12 cellular contexts compared by ENCODE assay signal in genomic region chr7:100166966-100167911, GRCh38. TPM values are rescaled to one million over a fixed set of nuclear protein-coding genes. Genes with fewer than 3 reads are reported as not detected.
A peak's percentile ranks its signal among the peaks of the same experiment; 100 is the strongest.
DNase-seq lines count a peak whose midpoint lies in the region; ATAC-seq, FAIRE-seq and TF ChIP-seq lines count a peak whose summit lies in the region.
"Had no signal": no experiment of that assay in that cellular context is flagged by ENCODE, and none has a peak within 500 bp of the region (broad histone marks: within the 10 kb centered on the region; RNA-seq: fewer than 3 reads in every experiment).

No MANE protein-coding gene starts in this region.

- intact Hi-C loops in K562 (cut with micrococcal nuclease), result loop anchor here (1.0 kb wide), 1 partner anchor 9 kb away; the partner anchor contains the start of gene TRAPPC14
- intact Hi-C loops in upper lobe of right lung (cut with DNase I), result no loop called here

- H3K4me3 ChIP-seq in K562, result peak overlapping the region; percentile 32
- H3K4me3 ChIP-seq in upper lobe of right lung, result peak overlapping the region; percentile 53

- TF ChIP-seq RAD21 in K562 (CRISPR knock-in tag; conservative IDR thresholded peaks at IDR 0.05 in 1 of 2, IDR thresholded peaks at IDR 0.05 in 1 of 2), result no peak

- no peaks in the 10 kb centered on the region for H3K27me3 Mint-ChIP-seq in activated naive CD4-positive, alpha-beta T cell treated with anti-CD3 and anti-CD28 coated beads, Interleukin-2, amount 50 U/mL, for 24 hours
- H3K27me3 Mint-ChIP-seq in mesothelial cell of epicardium (ENCODE audit: low read depth), result peaks cover 36% of the 10 kb centered on the region

- in situ Hi-C loops in K562 (cut with MboI), result no loop called here

- peak; percentile 70 for FAIRE-seq in K562 (lab: Jason Lieb, UNC)

- H3K9me1 ChIP-seq in K562 (ENCODE audit: control insufficient read depth, insufficient read depth, low read length), result no peaks in the 10 kb centered on the region

- no peaks in the 10 kb centered on the region for H3K79me2 ChIP-seq in K562 (ENCODE audit: control insufficient read depth, insufficient read depth, low read length)

- H3K9me3 ChIP-seq in K562 (replicated peaks; ENCODE audit: control insufficient read depth, insufficient read depth, low read depth, low read length), result no peaks in the 10 kb centered on the region
- no peaks in the 10 kb centered on the region for H3K9me3 ChIP-seq in upper lobe of right lung

- no peak for DNase-seq in activated naive CD4-positive, alpha-beta T cell (lab: John Stamatoyannopoulos, UW)
- DNase-seq in K562 (ENCODE audit: extremely low read depth in 1 of 4, low spot score in 3 of 4) (peak; percentile 67 to 77 (median 72)), mesothelial cell of epicardium (ENCODE audit: low spot score in 2 of 2, unreplicated experiment in 2 of 2) (no peak), upper lobe of right lung (peak; percentile 61), NCI-H187 treated with DMSO at 0.1 percent for 48 hours (lab: John Stamatoyannopoulos, UW) (no peak)
- DNase-seq: DMS153, GOT3 had no signal

- H3K27me3 ChIP-seq in K562 (ENCODE audit: control insufficient read depth in 2 of 2, insufficient read depth in 2 of 2, low read length in 2 of 2) (no peaks in the 10 kb centered on the region), upper lobe of right lung (peaks cover 8% of the 10 kb centered on the region)

- WGBS in K562 (ENCODE audit: insufficient coverage, low coverage, missing lambda C conversion rate), result 20% methylated on average over 14 of the region's 14 CpGs

- peak overlapping the region; percentile 94 for H3K27ac Mint-ChIP-seq in activated naive CD4-positive, alpha-beta T cell treated with anti-CD3 and anti-CD28 coated beads, Interleukin-2, amount 50 U/mL, for 24 hours
- H3K27ac Mint-ChIP-seq in mesothelial cell of epicardium, result no peak overlapping the region
- H3K27ac Mint-ChIP-seq: memory B cell; stimulated activated memory B cell treated with anti-CD40 and anti-IgM and Interleukin-4, amounts not matched to agents 10 μg/mL and 1 μg/mL and 100 μg/mL, for 72 hours had no signal

- CTCF ChIA-PET in K562 (lab: Yijun Ruan, JAX; ENCODE audit: low intra/inter-chr PET ratio), result no interaction called here

- POLR2A ChIA-PET in K562 (lab: Yijun Ruan, JAX), result interaction anchor here (0.6 to 1.6 kb wide), 13 partner anchors 8 to 263 kb away, joined by 3 to 15 read pairs (median 3); partner anchors contain the start of genes LAMTOR4 and MEPCE

- H3K9me3 Mint-ChIP-seq in activated naive CD4-positive, alpha-beta T cell treated with anti-CD3 and anti-CD28 coated beads, Interleukin-2, amount 50 U/mL, for 24 hours, result no peaks in the 10 kb centered on the region
- H3K9me3 Mint-ChIP-seq in mesothelial cell of epicardium, result no peaks in the 10 kb centered on the region
- H3K9me3 Mint-ChIP-seq: memory B cell; stimulated activated memory B cell treated with anti-CD40 and anti-IgM and Interleukin-4, amounts not matched to agents 10 μg/mL and 1 μg/mL and 100 μg/mL, for 72 hours had no signal

- H3K4me1 ChIP-seq in K562 (replicated peaks in 1 of 2; ENCODE audit: control insufficient read depth in 2 of 2, insufficient read depth in 2 of 2, low read length in 2 of 2) (peaks cover 47 to 54% of the 10 kb centered on the region in 2 experiments), upper lobe of right lung (peaks cover 7% of the 10 kb centered on the region)

- peak in 1 of 3 experiments; percentile 2; a peak in 1 of 6 replicates for TF ChIP-seq CTCF in K562 (IDR thresholded peaks at IDR 0.05 in 2 of 3, conservative IDR thresholded peaks at IDR 0.05 in 1 of 3; ENCODE audit: insufficient read depth in 2 of 3, low read depth in 1 of 3, low read length in 3 of 3)
- TF ChIP-seq CTCF in mesothelial cell of epicardium (IDR thresholded peaks at IDR 0.05; ENCODE audit: unreplicated experiment), result no peak
- TF ChIP-seq CTCF in upper lobe of right lung (IDR thresholded peaks at IDR 0.05), result no peak

- no peak for TF ChIP-seq POLR2A in K562 (conservative IDR thresholded peaks at IDR 0.05)

- TF ChIP-seq EP300 in K562 (IDR thresholded peaks at IDR 0.05; ENCODE audit: low read length), result no peak

- H3K36me3 ChIP-seq in K562 (ENCODE audit: control insufficient read depth, insufficient read depth, low read length) (no peaks in the 10 kb centered on the region), upper lobe of right lung (no peaks in the 10 kb centered on the region)

- H3K36me3 Mint-ChIP-seq in activated naive CD4-positive, alpha-beta T cell treated with anti-CD3 and anti-CD28 coated beads, Interleukin-2, amount 50 U/mL, for 24 hours, result no peaks in the 10 kb centered on the region
- H3K36me3 Mint-ChIP-seq in mesothelial cell of epicardium, result peaks cover 2% of the 10 kb centered on the region
- H3K36me3 Mint-ChIP-seq: stimulated activated memory B cell treated with anti-CD40 and anti-IgM and Interleukin-4, amounts not matched to agents 10 μg/mL and 1 μg/mL and 100 μg/mL, for 72 hours had no signal

- peak overlapping the region; percentile 86 for H2AFZ ChIP-seq in K562 (ENCODE audit: low read depth, low read length)

- H3K4me1 Mint-ChIP-seq in activated naive CD4-positive, alpha-beta T cell treated with anti-CD3 and anti-CD28 coated beads, Interleukin-2, amount 50 U/mL, for 24 hours, result peaks cover 88% of the 10 kb centered on the region
- H3K4me1 Mint-ChIP-seq in mesothelial cell of epicardium, result peaks cover 42% of the 10 kb centered on the region

- BruUV-seq in K562 (replicated peaks; lab: Mats Ljungman, UMichigan), result no TSS peak

- peak overlapping the region; percentile 48 to 90 for H3K9ac ChIP-seq in K562 (ENCODE audit: insufficient read depth in 1 of 2, low read depth in 2 of 2, low read length in 2 of 2)

- peak overlapping the region; percentile 87 for H3K4me3 Mint-ChIP-seq in activated naive CD4-positive, alpha-beta T cell treated with anti-CD3 and anti-CD28 coated beads, Interleukin-2, amount 50 U/mL, for 24 hours
- H3K4me3 Mint-ChIP-seq in mesothelial cell of epicardium, result peak overlapping the region; percentile 76

- peak overlapping the region; percentile 37; the same call in 2 of the 3 replicates for H3K27ac ChIP-seq in K562 (ENCODE audit: extremely low read depth, low read depth, low read length)
- no peak overlapping the region for H3K27ac ChIP-seq in upper lobe of right lung

- no peaks in the 10 kb centered on the region for H4K20me1 ChIP-seq in K562 (replicated peaks; ENCODE audit: control insufficient read depth, insufficient read depth, low read length)

- ATAC-seq in K562 (peak; percentile 61), upper lobe of right lung (no peak), HG03139 (IDR thresholded peaks at IDR 0.05; ENCODE audit: unreplicated experiment) (no peak), HG03460 (IDR thresholded peaks at IDR 0.05; ENCODE audit: unreplicated experiment) (no peak)
- ATAC-seq: stimulated activated memory B cell treated with anti-CD40 and anti-IgM and Interleukin-4, amounts not matched to agents 10 μg/mL and 1 μg/mL and 100 μg/mL, for 72 hours had no signal

- H3K4me2 ChIP-seq in K562 (ENCODE audit: insufficient read depth, low read length), result peak overlapping the region; percentile 91

RNA-seq across cellular contexts. Expression of gene GAL3ST4, which starts 1.2 kb away (rescaled TPM):
- total RNA-seq in K562 (2011; cell fraction: chromatin; rRNA removed; ENCODE audit: low replicate concordance), result 1.3 and 3.7 TPM in 2 replicates
- 2.1 and 2.2 TPM in 2 replicates for total RNA-seq in K562 (2011; cell fraction: nucleolus; rRNA removed)
- 1.8 and 2.9 TPM in 2 replicates for total RNA-seq in K562 (2011; cell fraction: nucleoplasm; rRNA removed)
- total RNA-seq in K562 (2014; rRNA removed) (0.05 and 0.37 TPM in 2 replicates), K562 (2014; rRNA removed; fragmentation: Illumina TruSeq; extraction: Trizol) (0.16 and 0.18 TPM in 2 replicates), K562 (2015; rRNA removed; fragmentation: Illumina TruSeq; extraction: Trizol) (0.25 and 0.41 TPM in 2 replicates), K562 (2021) (0.54 and 1.0 TPM in 2 replicates), mesothelial cell of epicardium (9.4 to 10.1 TPM (median 9.4 TPM) in 3 replicates), upper lobe of right lung (4.4 TPM)
- polyA plus RNA-seq in K562 (2011; rRNA removed) (0.60 and 1.7 TPM in 2 replicates), K562 (2014; fragmentation: Illumina TruSeq; extraction: Trizol) (0.96 and 1.2 TPM in 2 replicates), K562 (2014; fragmentation: Nextera tagmentation; extraction: Ambion mirVana) (under 1 TPM; 0.15 to 0.18 TPM), K562 (2014; rRNA removed) (0.88 and 0.98 TPM in 2 replicates)
- 1.5 and 2.0 TPM in 2 replicates for polyA plus RNA-seq in K562 (2011; cell fraction: cytosol; rRNA removed)
- polyA plus RNA-seq in K562 (2011; cell fraction: nucleus; rRNA removed), result 4.9 and 6.0 TPM in 2 replicates
- polyA plus RNA-seq in K562 (2012), result 1.1 and 2.6 TPM in 2 replicates
- polyA minus RNA-seq in K562 (2011; rRNA and poly(A)+ RNA removed), result 0.28 and 0.57 TPM in 2 replicates
- polyA minus RNA-seq in K562 (2011; cell fraction: cytosol; rRNA and poly(A)+ RNA removed), result 0.91 TPM in 1 of 2 replicates, not detected in the other
- polyA minus RNA-seq in K562 (2011; cell fraction: nucleus; rRNA and poly(A)+ RNA removed), result 0.13 and 0.44 TPM in 2 replicates

RNA-seq across cellular contexts. Expression of gene TRAPPC14, which starts 8.7 kb away (rescaled TPM):
- total RNA-seq in K562 (2011; cell fraction: chromatin; rRNA removed; ENCODE audit: low replicate concordance), result 86.1 and 225 TPM in 2 replicates
- total RNA-seq in K562 (2011; cell fraction: nucleolus; rRNA removed), result 123 and 132 TPM in 2 replicates
- total RNA-seq in K562 (2011; cell fraction: nucleoplasm; rRNA removed), result 95.7 and 101 TPM in 2 replicates
- 25.6 and 27.1 TPM in 2 replicates for total RNA-seq in K562 (2014; rRNA removed)
- 7.6 and 9.9 TPM in 2 replicates for total RNA-seq in K562 (2014; rRNA removed; fragmentation: Illumina TruSeq; extraction: Trizol)
- 17.4 and 18.2 TPM in 2 replicates for total RNA-seq in K562 (2015; rRNA removed; fragmentation: Illumina TruSeq; extraction: Trizol)
- 38.2 and 45.9 TPM in 2 replicates for total RNA-seq in K562 (2021)
- polyA plus RNA-seq in K562 (2011; rRNA removed), result 5.4 and 12.1 TPM in 2 replicates
- polyA plus RNA-seq in K562 (2011; cell fraction: cytosol; rRNA removed), result 7.4 and 10.1 TPM in 2 replicates
- polyA plus RNA-seq in K562 (2011; cell fraction: nucleus; rRNA removed), result 91.6 and 168 TPM in 2 replicates
- polyA plus RNA-seq in K562 (2012), result 26.9 and 43.9 TPM in 2 replicates
- polyA plus RNA-seq in K562 (2014; fragmentation: Illumina TruSeq; extraction: Trizol), result 20.5 and 29.3 TPM in 2 replicates
- under 1 TPM; 0.42 to 0.55 TPM for polyA plus RNA-seq in K562 (2014; fragmentation: Nextera tagmentation; extraction: Ambion mirVana)
- 27.9 and 43.8 TPM in 2 replicates for polyA plus RNA-seq in K562 (2014; rRNA removed)
- 4.9 and 6.1 TPM in 2 replicates for polyA minus RNA-seq in K562 (2011; rRNA and poly(A)+ RNA removed)
- 6.9 and 7.9 TPM in 2 replicates for polyA minus RNA-seq in K562 (2011; cell fraction: cytosol; rRNA and poly(A)+ RNA removed)
- polyA minus RNA-seq in K562 (2011; cell fraction: nucleus; rRNA and poly(A)+ RNA removed), result 41.7 and 45.6 TPM in 2 replicates
- total RNA-seq in mesothelial cell of epicardium, result 22.0 to 23.6 TPM (median 23.3 TPM) in 3 replicates
- total RNA-seq in upper lobe of right lung, result 19.7 TPM

RNA-seq across cellular contexts. Expression of gene GPC2, which starts 9.9 kb away (rescaled TPM):
- 6.5 and 21.7 TPM in 2 replicates for total RNA-seq in K562 (2011; cell fraction: chromatin; rRNA removed; ENCODE audit: low replicate concordance)
- total RNA-seq in K562 (2011; cell fraction: nucleolus; rRNA removed), result 15.8 and 17.7 TPM in 2 replicates
- 10.9 and 11.9 TPM in 2 replicates for total RNA-seq in K562 (2011; cell fraction: nucleoplasm; rRNA removed)
- total RNA-seq in K562 (2014; rRNA removed), result 1.7 and 3.2 TPM in 2 replicates
- total RNA-seq in K562 (2014; rRNA removed; fragmentation: Illumina TruSeq; extraction: Trizol), result 0.83 and 1.1 TPM in 2 replicates
- 1.1 and 1.3 TPM in 2 replicates for total RNA-seq in K562 (2015; rRNA removed; fragmentation: Illumina TruSeq; extraction: Trizol)
- 4.7 and 5.1 TPM in 2 replicates for total RNA-seq in K562 (2021)
- polyA plus RNA-seq in K562 (2011; rRNA removed), result 1.5 and 3.7 TPM in 2 replicates
- 3.8 and 4.6 TPM in 2 replicates for polyA plus RNA-seq in K562 (2011; cell fraction: cytosol; rRNA removed)
- 21.7 and 28.4 TPM in 2 replicates for polyA plus RNA-seq in K562 (2011; cell fraction: nucleus; rRNA removed)
- 2.0 and 5.0 TPM in 2 replicates for polyA plus RNA-seq in K562 (2012)
- 1.3 and 1.7 TPM in 2 replicates for polyA plus RNA-seq in K562 (2014; fragmentation: Illumina TruSeq; extraction: Trizol)
- polyA plus RNA-seq in K562 (2014; fragmentation: Nextera tagmentation; extraction: Ambion mirVana), result under 1 TPM in 1 of 2 experiments, not detected in 1; 0.06 TPM
- 7.2 and 7.7 TPM in 2 replicates for polyA plus RNA-seq in K562 (2014; rRNA removed)
- polyA minus RNA-seq in K562 (2011; rRNA and poly(A)+ RNA removed), result 1.4 and 1.6 TPM in 2 replicates
- 0.86 and 2.5 TPM in 2 replicates for polyA minus RNA-seq in K562 (2011; cell fraction: cytosol; rRNA and poly(A)+ RNA removed)
- 9.3 and 10.2 TPM in 2 replicates for polyA minus RNA-seq in K562 (2011; cell fraction: nucleus; rRNA and poly(A)+ RNA removed)
- total RNA-seq in mesothelial cell of epicardium, result 49.8 to 50.6 TPM (median 50.0 TPM) in 3 replicates
- total RNA-seq in upper lobe of right lung, result 0.49 TPM

RNA-seq across cellular contexts. Expression of gene STAG3, which starts 10.5 kb away (rescaled TPM):
- 12.2 and 23.8 TPM in 2 replicates for total RNA-seq in K562 (2011; cell fraction: chromatin; rRNA removed; ENCODE audit: low replicate concordance)
- 10.3 and 11.0 TPM in 2 replicates for total RNA-seq in K562 (2011; cell fraction: nucleolus; rRNA removed)
- 9.9 and 10.9 TPM in 2 replicates for total RNA-seq in K562 (2011; cell fraction: nucleoplasm; rRNA removed)
- total RNA-seq in K562 (2014; rRNA removed) (0.54 and 2.1 TPM in 2 replicates), K562 (2014; rRNA removed; fragmentation: Illumina TruSeq; extraction: Trizol) (0.96 and 1.7 TPM in 2 replicates), K562 (2015; rRNA removed; fragmentation: Illumina TruSeq; extraction: Trizol) (1.3 and 2.5 TPM in 2 replicates), K562 (2021) (1.7 and 2.5 TPM in 2 replicates), mesothelial cell of epicardium (0.94 to 1.9 TPM (median 1.4 TPM) in 3 replicates), upper lobe of right lung (2.3 TPM)
- polyA plus RNA-seq in K562 (2011; rRNA removed) (2.4 and 5.1 TPM in 2 replicates), K562 (2014; fragmentation: Illumina TruSeq; extraction: Trizol) (1.3 and 1.6 TPM in 2 replicates), K562 (2014; fragmentation: Nextera tagmentation; extraction: Ambion mirVana) (1 to 10 TPM; 1.2 to 2.3 TPM), K562 (2014; rRNA removed) (1.3 and 1.9 TPM in 2 replicates)
- polyA plus RNA-seq in K562 (2011; cell fraction: cytosol; rRNA removed), result 1.5 and 3.0 TPM in 2 replicates
- polyA plus RNA-seq in K562 (2011; cell fraction: nucleus; rRNA removed), result 11.9 and 21.5 TPM in 2 replicates
- polyA plus RNA-seq in K562 (2012), result 4.9 and 11.1 TPM in 2 replicates
- 2.1 and 3.9 TPM in 2 replicates for polyA minus RNA-seq in K562 (2011; rRNA and poly(A)+ RNA removed)
- 1.6 and 2.0 TPM in 2 replicates for polyA minus RNA-seq in K562 (2011; cell fraction: cytosol; rRNA and poly(A)+ RNA removed)
- 3.2 and 6.4 TPM in 2 replicates for polyA minus RNA-seq in K562 (2011; cell fraction: nucleus; rRNA and poly(A)+ RNA removed)

RNA-seq across cellular contexts. Expression of gene LAMTOR4, which starts 18.5 kb away (rescaled TPM):
- 44.1 and 100 TPM in 2 replicates for total RNA-seq in K562 (2011; cell fraction: chromatin; rRNA removed; ENCODE audit: low replicate concordance)
- total RNA-seq in K562 (2011; cell fraction: nucleolus; rRNA removed), result 87.9 and 91.2 TPM in 2 replicates
- total RNA-seq in K562 (2011; cell fraction: nucleoplasm; rRNA removed), result 91.3 and 109 TPM in 2 replicates
- total RNA-seq in K562 (2014; rRNA removed), result 231 and 275 TPM in 2 replicates
- total RNA-seq in K562 (2014; rRNA removed; fragmentation: Illumina TruSeq; extraction: Trizol), result 52.6 and 79.6 TPM in 2 replicates
- 139 and 152 TPM in 2 replicates for total RNA-seq in K562 (2015; rRNA removed; fragmentation: Illumina TruSeq; extraction: Trizol)
- 183 and 195 TPM in 2 replicates for total RNA-seq in K562 (2021)
- 154 and 162 TPM in 2 replicates for polyA plus RNA-seq in K562 (2011; rRNA removed)
- polyA plus RNA-seq in K562 (2011; cell fraction: cytosol; rRNA removed), result 371 and 576 TPM in 2 replicates
- 164 and 218 TPM in 2 replicates for polyA plus RNA-seq in K562 (2011; cell fraction: nucleus; rRNA removed)
- 237 and 248 TPM in 2 replicates for polyA plus RNA-seq in K562 (2012)
- polyA plus RNA-seq in K562 (2014; fragmentation: Illumina TruSeq; extraction: Trizol), result 114 and 145 TPM in 2 replicates
- 100 to 1,000 TPM; 206 to 314 TPM for polyA plus RNA-seq in K562 (2014; fragmentation: Nextera tagmentation; extraction: Ambion mirVana)
- polyA plus RNA-seq in K562 (2014; rRNA removed), result 299 and 307 TPM in 2 replicates
- polyA minus RNA-seq in K562 (2011; rRNA and poly(A)+ RNA removed), result 21.6 and 37.2 TPM in 2 replicates
- polyA minus RNA-seq in K562 (2011; cell fraction: cytosol; rRNA and poly(A)+ RNA removed), result 32.1 and 32.2 TPM in 2 replicates
- polyA minus RNA-seq in K562 (2011; cell fraction: nucleus; rRNA and poly(A)+ RNA removed), result 19.7 and 21.4 TPM in 2 replicates
- 97.2 to 109 TPM (median 105 TPM) in 3 replicates for total RNA-seq in mesothelial cell of epicardium
- total RNA-seq in upper lobe of right lung, result 105 TPM

Comparison
In these comparisons a context has a peak if more than half of its experiments do, and no peak if none do; other contexts are left out.
1. DNase-seq: peak in K562 (4 of 4) and upper lobe of right lung (single experiment); none in activated naive CD4-positive, alpha-beta T cell (0 of 4), mesothelial cell of epicardium (0 of 2) and NCI-H187 treated with DMSO at 0.1 percent for 48 hours (single experiment).